ENCODE assay signal across 29 cellular contexts in the genomic region with DNA sequence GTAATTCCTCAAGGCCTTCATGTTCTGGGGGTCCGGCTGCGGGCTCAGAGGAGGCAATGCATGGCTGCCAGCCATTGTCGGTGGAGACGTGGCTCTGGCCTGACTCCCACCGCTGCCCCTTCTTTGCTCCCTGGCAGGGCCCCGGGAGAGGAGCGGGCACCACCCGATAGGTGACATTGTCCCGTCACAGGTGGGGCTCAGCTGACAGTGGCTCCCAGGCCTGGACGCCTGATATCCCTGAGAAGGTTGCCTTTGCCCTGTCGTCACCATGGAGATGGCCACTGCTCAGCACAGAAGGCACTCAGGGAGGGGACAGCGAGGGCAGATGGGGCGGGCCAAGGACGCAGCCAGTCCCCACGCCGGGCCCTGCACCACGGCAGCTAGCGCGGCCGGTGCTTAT.
"Had no signal": no experiment of that assay in that cellular context is flagged by ENCODE, and none has a peak within 500 bp of the region (broad histone marks: within the 10 kb centered on the region; RNA-seq: fewer than 3 reads in every experiment).

No MANE protein-coding gene starts in this region.

- H3K9me3 Mint-ChIP-seq: activated B cell treated with CpG ODN at 0.5 μM for 24 hours; activated CD4-positive, alpha-beta memory T cell treated with anti-CD3 and anti-CD28 coated beads for 36 hours; activated CD4-positive, alpha-beta T cell treated with anti-CD3 and anti-CD28 coated beads, Interleukin-2, amount 10 ng/mL, durations not matched to agents 24 days and 14 days; activated CD8-positive, alpha-beta T cell treated with anti-CD3 and anti-CD28 coated beads for 36 hours; activated naive CD4-positive, alpha-beta T cell treated with anti-CD3 and anti-CD28 coated beads for 36 hours; activated naive CD4-positive, alpha-beta T cell treated with anti-CD3 and anti-CD28 coated beads, Interleukin-2, amount 50 U/mL, for 72 hours; activated naive CD8-positive, alpha-beta T cell treated with anti-CD3 and anti-CD28 coated beads for 36 hours; activated T-cell treated with anti-CD3 and anti-CD28 coated beads, Interleukin-2, amount 50 U/mL, for 4 hours; activated T-cell treated with anti-CD3 and anti-CD28 coated beads, Interleukin-2, amount 50 U/mL, for 72 hours; activated T-helper 1 cell treated with anti-CD3 and anti-CD28 coated beads, Interleukin-12 subunit alpha, Interleukin-12 subunit beta, Interleukin-2, Interleukin-4 antibody, amounts not matched to agents 30 ng/mL and 10 ng/mL and 1 ng/mL, durations not matched to agents 14 hours and 24 hours and 36 hours; activated T-helper 17 cell treated with anti-CD3 and anti-CD28 coated beads, Interleukin-2, amount 50 U/mL, for 72 hours had no signal

- H3K4me3 Mint-ChIP-seq: activated B cell treated with CpG ODN at 0.5 μM for 24 hours; activated CD4-positive, alpha-beta memory T cell treated with anti-CD3 and anti-CD28 coated beads for 36 hours; activated CD4-positive, alpha-beta T cell treated with anti-CD3 and anti-CD28 coated beads, Interleukin-2, amount 10 ng/mL, durations not matched to agents 24 days and 14 days; activated CD8-positive, alpha-beta T cell treated with anti-CD3 and anti-CD28 coated beads for 36 hours; activated naive CD4-positive, alpha-beta T cell treated with anti-CD3 and anti-CD28 coated beads for 36 hours; activated naive CD8-positive, alpha-beta T cell treated with anti-CD3 and anti-CD28 coated beads for 36 hours; activated T-cell treated with anti-CD3 and anti-CD28 coated beads, Interleukin-2, amount 50 U/mL, for 4 hours; activated T-cell treated with anti-CD3 and anti-CD28 coated beads, Interleukin-2, amount 50 U/mL, for 72 hours; activated T-helper 1 cell treated with anti-CD3 and anti-CD28 coated beads, Interleukin-12 subunit alpha, Interleukin-12 subunit beta, Interleukin-2, Interleukin-4 antibody, amounts not matched to agents 30 ng/mL and 10 ng/mL and 1 ng/mL, durations not matched to agents 14 hours and 24 hours and 36 hours; activated T-helper 17 cell treated with anti-CD3 and anti-CD28 coated beads, Interleukin-2, amount 50 U/mL, for 72 hours; T-helper 17 cell had no signal

- H3K36me3 Mint-ChIP-seq: activated CD4-positive, alpha-beta memory T cell treated with anti-CD3 and anti-CD28 coated beads for 36 hours; activated naive CD4-positive, alpha-beta T cell treated with anti-CD3 and anti-CD28 coated beads, Interleukin-2, amount 50 U/mL, for 72 hours; activated naive CD8-positive, alpha-beta T cell treated with anti-CD3 and anti-CD28 coated beads for 36 hours had no signal

- H3K27me3 Mint-ChIP-seq: activated B cell treated with CpG ODN at 0.5 μM for 24 hours; activated CD4-positive, alpha-beta T cell treated with anti-CD3 and anti-CD28 coated beads, Interleukin-2, amount 10 ng/mL, durations not matched to agents 24 days and 14 days; activated T-helper 17 cell treated with anti-CD3 and anti-CD28 coated beads, Interleukin-2, amount 50 U/mL, for 72 hours had no signal

- H3K27ac Mint-ChIP-seq: activated B cell treated with CpG ODN at 0.5 μM for 24 hours; activated CD4-positive, alpha-beta memory T cell treated with anti-CD3 and anti-CD28 coated beads for 36 hours; activated CD4-positive, alpha-beta T cell treated with anti-CD3 and anti-CD28 coated beads, Interleukin-2, amount 10 ng/mL, durations not matched to agents 24 days and 14 days; activated CD8-positive, alpha-beta T cell treated with anti-CD3 and anti-CD28 coated beads for 36 hours; activated naive CD4-positive, alpha-beta T cell treated with anti-CD3 and anti-CD28 coated beads for 36 hours; activated naive CD4-positive, alpha-beta T cell treated with anti-CD3 and anti-CD28 coated beads, Interleukin-2, amount 50 U/mL, for 72 hours; activated naive CD8-positive, alpha-beta T cell treated with anti-CD3 and anti-CD28 coated beads for 36 hours; activated T-cell treated with anti-CD3 and anti-CD28 coated beads, Interleukin-2, amount 50 U/mL, for 72 hours; activated T-helper 1 cell treated with anti-CD3 and anti-CD28 coated beads, Interleukin-12 subunit alpha, Interleukin-12 subunit beta, Interleukin-2, Interleukin-4 antibody, amounts not matched to agents 30 ng/mL and 10 ng/mL and 1 ng/mL, durations not matched to agents 14 hours and 24 hours and 36 hours; activated T-helper 17 cell treated with anti-CD3 and anti-CD28 coated beads, Interleukin-2, amount 50 U/mL, for 72 hours; T-helper 17 cell had no signal

- H3K4me1 Mint-ChIP-seq: activated B cell treated with CpG ODN at 0.5 μM for 24 hours; activated CD4-positive, alpha-beta T cell treated with anti-CD3 and anti-CD28 coated beads, Interleukin-2, amount 10 ng/mL, durations not matched to agents 24 days and 14 days; activated naive CD8-positive, alpha-beta T cell treated with anti-CD3 and anti-CD28 coated beads for 36 hours; activated T-helper 17 cell treated with anti-CD3 and anti-CD28 coated beads, Interleukin-2, amount 50 U/mL, for 72 hours had no signal

- DNase-seq: activated B cell treated with CpG ODN at 0.5 μM for 24 hours; activated CD4-positive, alpha-beta memory T cell treated with anti-CD3 and anti-CD28 coated beads for 36 hours; activated CD4-positive, alpha-beta T cell treated with anti-CD3 and anti-CD28 coated beads for 4 hours; activated CD4-positive, alpha-beta T cell treated with anti-CD3 and anti-CD28 coated beads, Interleukin-2, amount 10 ng/mL, durations not matched to agents 24 days and 14 days; activated CD4-positive, alpha-beta T cell treated with anti-CD3 and anti-CD28 coated beads, Interleukin-2, amount 50 U/mL, for 1 hour; activated CD4-positive, alpha-beta T cell treated with anti-CD3 and anti-CD28 coated beads, Interleukin-2, amount 50 U/mL, for 4 hours; activated CD4-positive, CD25-positive, alpha-beta regulatory T cell treated with anti-CD3 and anti-CD28 coated beads, Interleukin-2, amount 50 U/mL, for 72 hours; activated CD8-positive, alpha-beta memory T cell treated with anti-CD3 and anti-CD28 coated beads, Interleukin-2, amount 50 U/mL, for 4 hours; activated CD8-positive, alpha-beta T cell treated with anti-CD3 and anti-CD28 coated beads for 36 hours; activated effector memory CD4-positive, alpha-beta T cell treated with anti-CD3 and anti-CD28 coated beads, Interleukin-2, amount 50 U/mL, for 16 hours; activated gamma-delta T cell treated with Interleukin-2 at 50 U/mL for 16 hours; activated naive CD4-positive, alpha-beta T cell; activated naive CD4-positive, alpha-beta T cell treated with anti-CD3 and anti-CD28 coated beads for 36 hours; activated naive CD4-positive, alpha-beta T cell treated with anti-CD3 and anti-CD28 coated beads, Interleukin-2, amount 50 U/mL, for 16 hours; activated naive CD8-positive, alpha-beta T cell treated with anti-CD3 and anti-CD28 coated beads for 36 hours; activated T-cell treated with anti-CD3 and anti-CD28 coated beads for 4 hours; activated T-cell treated with anti-CD3 and anti-CD28 coated beads, Interleukin-2, amount 50 U/mL, for 1 hour; activated T-cell treated with anti-CD3 and anti-CD28 coated beads, Interleukin-2, amount 50 U/mL, for 4 hours; activated T-cell treated with anti-CD3 and anti-CD28 coated beads, Interleukin-2, amount 50 U/mL, for 72 hours; adrenal gland; amniotic stem cell; aorta; body of pancreas; brain microvascular endothelial cell; central memory CD4-positive, alpha-beta T cell; T-helper 17 cell had no signal
